ENCODE assay signal across 8 cellular contexts in the genomic region with DNA sequence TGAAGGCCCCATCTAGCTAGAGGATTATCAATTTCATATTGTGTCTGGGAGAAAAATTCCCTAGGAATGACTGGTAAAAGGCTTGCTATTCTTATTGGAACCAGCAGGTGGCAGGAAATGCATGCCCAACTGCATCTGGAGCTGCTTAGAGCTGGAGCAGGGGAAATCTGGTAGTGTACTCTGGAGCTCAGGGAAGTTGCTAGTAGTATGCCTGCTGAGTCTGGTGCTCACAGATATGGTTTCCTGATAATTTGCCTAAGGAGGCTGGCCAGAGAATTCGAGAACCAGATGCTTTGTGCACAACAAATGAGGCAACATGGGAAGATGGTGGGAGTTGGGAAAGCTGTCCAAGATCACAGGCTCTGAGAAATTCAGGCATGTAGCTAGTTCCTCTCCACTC. TPM values are rescaled to one million over a fixed set of nuclear protein-coding genes. Genes with fewer than 3 reads are reported as not detected.
DNase-seq lines count a peak whose midpoint lies in the region; ATAC-seq, FAIRE-seq and TF ChIP-seq lines count a peak whose summit lies in the region.

No MANE protein-coding gene starts in this region.

- no peak overlapping the region for H3K27ac ChIP-seq in CD4-positive, CD25-positive, alpha-beta regulatory T cell (ENCODE audit: insufficient read depth, low read length, poor library complexity, severe bottlenecking)
- no peak overlapping the region for H3K27ac ChIP-seq in heart right ventricle

- H3K4me1 ChIP-seq in CD4-positive, CD25-positive, alpha-beta regulatory T cell (ENCODE audit: control insufficient read depth, insufficient read depth, low read length, poor library complexity, severe bottlenecking): peaks cover 4% of the 10 kb centered on the region
- H3K4me1 ChIP-seq in heart right ventricle: peaks cover 0 to 21% (median 2%) of the 10 kb centered on the region in 9 donors

- no peaks in the 10 kb centered on the region for H3K27me3 ChIP-seq in CD4-positive, CD25-positive, alpha-beta regulatory T cell (ENCODE audit: control insufficient read depth, insufficient read depth, low read length)
- no peaks in the 10 kb centered on the region for H3K27me3 ChIP-seq in heart right ventricle

- intact Hi-C loops in heart right ventricle (cut with DNase I): loop anchor here (1.0 to 10.0 kb wide), 19 partner anchors 317 to 687 kb away; no protein-coding TSS in a partner anchor

- H3K27me3 Mint-ChIP-seq in CD4-positive, CD25-positive, alpha-beta regulatory T cell: no peaks in the 10 kb centered on the region

- H3K9me3 ChIP-seq in CD4-positive, CD25-positive, alpha-beta regulatory T cell (ENCODE audit: control insufficient read depth in 2 of 2, low read length in 2 of 2): no peaks in the 10 kb centered on the region
- H3K9me3 ChIP-seq in heart right ventricle: peaks cover 0 to 2% (median 0%) of the 10 kb centered on the region in 11 donors

- peaks cover 5 to 15% (median 10%) of the 10 kb centered on the region in 4 donors for H3K4me1 Mint-ChIP-seq in CD4-positive, CD25-positive, alpha-beta regulatory T cell

- peaks cover 12% of the 10 kb centered on the region for H3K36me3 Mint-ChIP-seq in CD4-positive, CD25-positive, alpha-beta regulatory T cell

- 4 to 9% methylated on average over 1 of the region's 1 CpG for WGBS in heart right ventricle, 2 donors

- peak overlapping the region in 1 of 3 donors; percentile 64 for H3K27ac Mint-ChIP-seq in CD4-positive, CD25-positive, alpha-beta regulatory T cell

- H3K36me3 ChIP-seq in CD4-positive, CD25-positive, alpha-beta regulatory T cell (ENCODE audit: control insufficient read depth, insufficient read depth, low read length): no peaks in the 10 kb centered on the region
- no peaks in the 10 kb centered on the region for H3K36me3 ChIP-seq in heart right ventricle

- H3K4me3 ChIP-seq in CD4-positive, CD25-positive, alpha-beta regulatory T cell (ENCODE audit: low read depth, low read length): no peak overlapping the region
- no peak overlapping the region for H3K4me3 ChIP-seq in heart right ventricle

- peak; percentile 21 to 52 (median 38) for DNase-seq in CD4-positive, CD25-positive, alpha-beta regulatory T cell
- DNase-seq in GM18507 (ENCODE audit: extremely low spot score, insufficient read length, low read depth) (no peak), NCI-H510A treated with DMSO at 0.1 percent for 48 hours (lab: John Stamatoyannopoulos, UW) (peak; percentile 81), amniotic epithelial cell (ENCODE audit: low read depth) (peak; percentile 62), heart right ventricle (peak in 1 of 2 donors; percentile 70), pulmonary artery endothelial cell (ENCODE audit: low read depth, low spot score) (peak; percentile 11)
- no peak for DNase-seq in activated CD8-positive, alpha-beta memory T cell treated with anti-CD3 and anti-CD28 coated beads, Interleukin-2, amount 50 U/mL, for 4 hours

- peak; percentile 78 for FAIRE-seq in GM18507 (lab: Jason Lieb, UNC)

- ATAC-seq in CD4-positive, CD25-positive, alpha-beta regulatory T cell (ENCODE audit: low read depth in 2 of 2): no peak
- ATAC-seq in HG03103 (IDR thresholded peaks at IDR 0.05; ENCODE audit: low read depth, unreplicated experiment) (peak; percentile 46), heart right ventricle (peak; percentile 83 to 95 (median 91))

- peak; percentile 71 to 93 (median 89) for TF ChIP-seq CTCF in heart right ventricle (IDR thresholded peaks at IDR 0.05)

- H3K4me3 Mint-ChIP-seq in CD4-positive, CD25-positive, alpha-beta regulatory T cell: no peak overlapping the region

- H3K9me3 Mint-ChIP-seq in CD4-positive, CD25-positive, alpha-beta regulatory T cell: peaks cover 0 to 7% (median 0%) of the 10 kb centered on the region in 7 donors

RNA-seq across cellular contexts. Expression of gene G3BP1, which starts 53.7 kb away (rescaled TPM):
- total RNA-seq in CD4-positive, CD25-positive, alpha-beta regulatory T cell: 108 TPM
- 100 to 1,000 TPM; 176 to 199 (median 184) TPM for polyA plus RNA-seq in CD4-positive, CD25-positive, alpha-beta regulatory T cell
- 100 to 1,000 TPM in 9 of 10 donors, 10 to 100 TPM in 1; 91.8 to 132 (median 116) TPM for total RNA-seq in heart right ventricle
- polyA plus RNA-seq in heart right ventricle: 10 to 100 TPM; 10.6 to 16.6 TPM
- total RNA-seq in pulmonary artery endothelial cell: 289 and 494 TPM in 2 replicates

Comparison
In these comparisons a context has a peak if more than half of its experiments do, and no peak if none do; other contexts are left out.
1. ATAC-seq: peak in HG03103 (single experiment) and heart right ventricle (8 of 8); none in CD4-positive, CD25-positive, alpha-beta regulatory T cell (0 of 2).
2. DNase-seq: peak in CD4-positive, CD25-positive, alpha-beta regulatory T cell (3 of 3), NCI-H510A treated with DMSO at 0.1 percent for 48 hours (single experiment), amniotic epithelial cell (single experiment) and pulmonary artery endothelial cell (single experiment); none in GM18507 (single experiment) and activated CD8-positive, alpha-beta memory T cell treated with anti-CD3 and anti-CD28 coated beads, Interleukin-2, amount 50 U/mL, for 4 hours (single experiment).